21 cellular contexts compared by ENCODE assay signal in the genomic region with DNA sequence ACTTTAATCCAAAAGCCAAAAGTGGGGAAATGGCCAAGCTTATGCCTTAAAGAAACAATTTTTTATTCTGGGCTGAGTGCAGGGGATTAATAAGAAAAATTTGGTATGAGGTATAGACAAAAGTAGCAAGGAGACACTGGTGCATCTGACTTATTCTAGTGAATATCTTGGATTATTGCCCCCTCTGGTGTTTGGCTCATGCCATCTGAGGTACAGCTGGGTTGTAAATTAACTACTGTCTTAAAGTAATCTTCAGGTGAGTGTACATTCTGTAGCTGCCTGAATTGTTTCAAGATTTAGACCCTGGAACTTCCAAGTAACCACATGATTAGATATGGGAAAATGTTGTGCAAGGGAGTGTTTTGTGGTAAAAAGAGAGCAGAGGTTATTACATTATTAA.
DNase-seq lines count a peak whose midpoint lies in the region; ATAC-seq and TF ChIP-seq lines count a peak whose summit lies in the region.
"Had no signal": no experiment of that assay in that cellular context is flagged by ENCODE, and none has a peak within 500 bp of the region (broad histone marks: within the 10 kb centered on the region; RNA-seq: fewer than 3 reads in every experiment).

No MANE protein-coding gene starts in this region.

- BruUV-seq in MCF 10A (replicated peaks; lab: Mats Ljungman, UMichigan): no TSS peak

- H3K36me3 ChIP-seq in breast epithelium: no peaks in the 10 kb centered on the region
- H3K36me3 ChIP-seq in OCI-LY3 (replicated peaks; ENCODE audit: low read depth, low read length): no peaks in the 10 kb centered on the region
- H3K36me3 ChIP-seq in spleen: no peaks in the 10 kb centered on the region
- H3K36me3 ChIP-seq: colonic mucosa had no signal

- H3K27ac ChIP-seq in breast epithelium (no peak overlapping the region), OCI-LY3 (ENCODE audit: low read length) (no peak overlapping the region), spleen (no peak overlapping the region)
- H3K27ac ChIP-seq: colonic mucosa had no signal

- H3K4me3 ChIP-seq in breast epithelium: no peak overlapping the region
- H3K4me3 ChIP-seq in OCI-LY3 (ENCODE audit: low read length): no peak overlapping the region
- no peak overlapping the region for H3K4me3 ChIP-seq in spleen
- H3K4me3 ChIP-seq: colonic mucosa had no signal

- no peak overlapping the region for H3K27ac Mint-ChIP-seq in MCF 10A (ENCODE audit: low read depth, unreplicated experiment)
- H3K27ac Mint-ChIP-seq: activated CD8-positive, alpha-beta T cell treated with anti-CD3 and anti-CD28 coated beads for 36 hours; stimulated activated naive B cell treated with anti-CD40 and anti-IgM and Interleukin-4, amounts not matched to agents 10 μg/mL and 1 μg/mL and 100 μg/mL, for 72 hours had no signal

- H3K27me3 Mint-ChIP-seq in MCF 10A (ENCODE audit: insufficient read depth, unreplicated experiment): no peaks in the 10 kb centered on the region
- H3K27me3 Mint-ChIP-seq: activated CD8-positive, alpha-beta T cell treated with anti-CD3 and anti-CD28 coated beads for 36 hours; stimulated activated naive B cell treated with anti-CD40 and anti-IgM and Interleukin-4, amounts not matched to agents 10 μg/mL and 1 μg/mL and 100 μg/mL, for 72 hours had no signal

- POLR2A ChIA-PET in MCF 10A (lab: Yijun Ruan, JAX): no interaction called here

- CTCF ChIA-PET in MCF 10A (lab: Yijun Ruan, JAX): interaction anchor here (1.0 kb wide), 1 partner anchor 374 kb away, joined by 3 read pairs; no protein-coding TSS in a partner anchor

- no peak overlapping the region for H2AFZ ChIP-seq in OCI-LY3 (ENCODE audit: low read depth, low read length)

- no peak overlapping the region for H3K9ac ChIP-seq in OCI-LY3 (ENCODE audit: low read length)

- TF ChIP-seq POLR2A in breast epithelium (IDR thresholded peaks at IDR 0.05) (no peak), spleen (IDR thresholded peaks at IDR 0.05) (no peak)

- H3K9me3 ChIP-seq in breast epithelium (peaks cover 0 to 5% of the 10 kb centered on the region in 2 donors), OCI-LY3 (ENCODE audit: insufficient read depth, low read length) (no peaks in the 10 kb centered on the region), spleen (peaks cover 0 to 13% (median 5%) of the 10 kb centered on the region in 8 donors)
- H3K9me3 ChIP-seq: colonic mucosa had no signal

- H3K4me2 ChIP-seq in OCI-LY3 (ENCODE audit: low read length): no peak overlapping the region

- no peaks in the 10 kb centered on the region for H3K4me1 Mint-ChIP-seq in MCF 10A (ENCODE audit: insufficient read depth, unreplicated experiment)
- H3K4me1 Mint-ChIP-seq: stimulated activated naive B cell treated with anti-CD40 and anti-IgM and Interleukin-4, amounts not matched to agents 10 μg/mL and 1 μg/mL and 100 μg/mL, for 72 hours had no signal

- no peak overlapping the region for H3K4me3 Mint-ChIP-seq in MCF 10A (ENCODE audit: unreplicated experiment)
- H3K4me3 Mint-ChIP-seq: activated CD8-positive, alpha-beta T cell treated with anti-CD3 and anti-CD28 coated beads for 36 hours; activated T-cell treated with anti-CD3 and anti-CD28 coated beads, Interleukin-2, amount 50 U/mL, for 4 hours; stimulated activated naive B cell treated with anti-CD40 and anti-IgM and Interleukin-4, amounts not matched to agents 10 μg/mL and 1 μg/mL and 100 μg/mL, for 72 hours had no signal

- peaks cover 6% of the 10 kb centered on the region for H3K36me3 Mint-ChIP-seq in MCF 10A (ENCODE audit: insufficient read depth, unreplicated experiment)
- H3K36me3 Mint-ChIP-seq: stimulated activated naive B cell treated with anti-CD40 and anti-IgM and Interleukin-4, amounts not matched to agents 10 μg/mL and 1 μg/mL and 100 μg/mL, for 72 hours had no signal

- TF ChIP-seq CTCF in MCF 10A (IDR thresholded peaks at IDR 0.05; ENCODE audit: unreplicated experiment) (no peak), breast epithelium (IDR thresholded peaks at IDR 0.05) (no peak), OCI-LY3 (IDR thresholded peaks at IDR 0.05; ENCODE audit: low read depth, low read length) (peak; percentile 40), spleen (IDR thresholded peaks at IDR 0.05 in 8 of 11, conservative IDR thresholded peaks at IDR 0.05 in 3 of 11) (no peak)

- H3K27me3 ChIP-seq in breast epithelium: peaks cover 0 to 6% of the 10 kb centered on the region in 2 donors
- no peaks in the 10 kb centered on the region for H3K27me3 ChIP-seq in OCI-LY3 (ENCODE audit: low read depth, low read length)
- no peaks in the 10 kb centered on the region for H3K27me3 ChIP-seq in spleen (replicated peaks in 1 of 7)
- H3K27me3 ChIP-seq: colonic mucosa had no signal

- peaks cover 7% of the 10 kb centered on the region for H3K9me3 Mint-ChIP-seq in MCF 10A (ENCODE audit: unreplicated experiment)
- H3K9me3 Mint-ChIP-seq: activated CD8-positive, alpha-beta T cell treated with anti-CD3 and anti-CD28 coated beads for 36 hours had no signal

- no peaks in the 10 kb centered on the region for H3K79me2 ChIP-seq in OCI-LY3 (ENCODE audit: low read length)

- DNase-seq in MCF 10A (ENCODE audit: unreplicated experiment) (peak; percentile 33), breast epithelium (ENCODE audit: low spot score in 2 of 2) (no peak), iPS-NIHi7 (ENCODE audit: extremely low spot score) (peak; percentile 10), Right ventricle myocardium inferior (ENCODE audit: missing footprints) (no peak), spleen (no peak)
- DNase-seq: activated CD8-positive, alpha-beta T cell treated with anti-CD3 and anti-CD28 coated beads for 36 hours; activated naive CD4-positive, alpha-beta T cell treated with anti-CD3 and anti-CD28 coated beads, Interleukin-2, amount 50 U/mL, for 16 hours; activated T-cell treated with anti-CD3 and anti-CD28 coated beads, Interleukin-2, amount 50 U/mL, for 4 hours; colonic mucosa; DND-41; foreskin fibroblast; GOT3; IMR-90; left cardiac atrium; NCI-H1048; NCI-H2171 treated with DMSO at 0.1 percent for 48 hours; right cardiac atrium; stimulated activated naive B cell treated with anti-CD40 and anti-IgM and Interleukin-4, amounts not matched to agents 10 μg/mL and 1 μg/mL and 100 μg/mL, for 72 hours had no signal

- H3K4me1 ChIP-seq in breast epithelium (no peaks in the 10 kb centered on the region), OCI-LY3 (ENCODE audit: low read length) (no peaks in the 10 kb centered on the region), spleen (no peaks in the 10 kb centered on the region)
- H3K4me1 ChIP-seq: colonic mucosa had no signal

- intact Hi-C loops in MCF 10A (cut with micrococcal nuclease) (no loop called here), breast epithelium (cut with DNase I; ENCODE audit: low total_unique reads) (no loop called here), Right ventricle myocardium inferior (cut with DNase I) (no loop called here), spleen (cut with DNase I; ENCODE audit: low total_unique reads) (no loop called here)

- H4K20me1 ChIP-seq in OCI-LY3 (ENCODE audit: insufficient read depth, low read length): no peaks in the 10 kb centered on the region

- no peak for ATAC-seq in GM21526 (IDR thresholded peaks at IDR 0.05; ENCODE audit: low FRiP score, unreplicated experiment)
- no peak for ATAC-seq in Right ventricle myocardium inferior
- no peak for ATAC-seq in GM21367 (IDR thresholded peaks at IDR 0.05; ENCODE audit: unreplicated experiment)
- ATAC-seq: activated CD8-positive, alpha-beta T cell treated with anti-CD3 and anti-CD28 coated beads for 36 hours; activated T-cell treated with anti-CD3 and anti-CD28 coated beads, Interleukin-2, amount 50 U/mL, for 4 hours; left cardiac atrium; right cardiac atrium; stimulated activated naive B cell treated with anti-CD40 and anti-IgM and Interleukin-4, amounts not matched to agents 10 μg/mL and 1 μg/mL and 100 μg/mL, for 72 hours had no signal

Comparison
In these comparisons a context has a peak if more than half of its experiments do, and no peak if none do; other contexts are left out.
1. DNase-seq: peak in MCF 10A (single experiment) and iPS-NIHi7 (single experiment); none in breast epithelium (0 of 2), Right ventricle myocardium inferior (single experiment) and spleen (single experiment).